ENCODE assay signal across 34 cellular contexts in genomic region chr9:110282767-110283136, GRCh38. TPM values are rescaled to one million over a fixed set of nuclear protein-coding genes. Genes with fewer than 3 reads are reported as not detected.
"Had no signal": no experiment of that assay in that cellular context is flagged by ENCODE, and none has a peak within 500 bp of the region (broad histone marks: within the 10 kb centered on the region; RNA-seq: fewer than 3 reads in every experiment).

No MANE protein-coding gene starts in this region.

- H3K36me3 ChIP-seq: adrenal gland, ascending aorta, brain microvascular endothelial cell, esophagus muscularis mucosa, gastroesophageal sphincter, heart left ventricle, pancreas, stomach, suprapubic skin, tibial nerve had no signal

- DNase-seq: activated B cell treated with CpG ODN at 0.5 μM for 24 hours; activated CD4-positive, alpha-beta T cell treated with anti-CD3 and anti-CD28 coated beads for 36 hours; activated CD4-positive, alpha-beta T cell treated with anti-CD3 and anti-CD28 coated beads, Interleukin-2, amount 50 U/mL, for 4 hours; activated CD8-positive, alpha-beta memory T cell treated with anti-CD3 and anti-CD28 coated beads for 24 hours; activated CD8-positive, alpha-beta memory T cell treated with anti-CD3 and anti-CD28 coated beads, Interleukin-2, amount 50 U/mL, for 4 hours; activated naive CD4-positive, alpha-beta T cell; activated T-cell treated with anti-CD3 and anti-CD28 coated beads, Interleukin-2, amount 50 U/mL, for 24 hours; adrenal gland; brain microvascular endothelial cell; caudate nucleus; dermis blood vessel endothelial cell; effector memory CD4-positive, alpha-beta T cell; heart left ventricle; islet precursor cell; nephron progenitor cell; pancreas; psoas muscle; right cardiac atrium; stimulated activated CD4-positive, alpha-beta T cell treated with anti-CD3 and anti-CD28 coated beads, Interleukin-2, amount 100 ng/mL, for 24 hours; stomach; T1000 had no signal

- H3K9me3 ChIP-seq: adrenal gland, ascending aorta, esophagus muscularis mucosa, gastroesophageal sphincter, heart left ventricle, pancreas, psoas muscle, stomach, suprapubic skin, tibial nerve had no signal

- H3K27ac ChIP-seq: adrenal gland, ascending aorta, brain microvascular endothelial cell, esophagus muscularis mucosa, gastroesophageal sphincter, heart left ventricle, psoas muscle, suprapubic skin, tibial nerve had no signal

- ATAC-seq: activated CD4-positive, alpha-beta T cell treated with anti-CD3 and anti-CD28 coated beads for 36 hours; activated T-helper 17 cell treated with anti-CD3 and anti-CD28 coated beads, Interleukin-2, amount 50 U/mL, for 72 hours; gastroesophageal sphincter; heart left ventricle; pancreas; psoas muscle; right cardiac atrium; stimulated activated memory B cell treated with anti-CD40 and anti-IgM and Interleukin-4, amounts not matched to agents 10 μg/mL and 1 μg/mL and 100 μg/mL, for 72 hours had no signal

- H3K4me3 ChIP-seq: adrenal gland, ascending aorta, esophagus muscularis mucosa, gastroesophageal sphincter, heart left ventricle, lung, pancreas, psoas muscle, skin epidermis, stomach, suprapubic skin, tibial nerve had no signal

- H3K27me3 ChIP-seq: adrenal gland, ascending aorta, brain microvascular endothelial cell, esophagus muscularis mucosa, gastroesophageal sphincter, pancreas, stomach, suprapubic skin, tibial nerve had no signal

- H3K4me1 ChIP-seq: adrenal gland, ascending aorta, esophagus muscularis mucosa, gastroesophageal sphincter, psoas muscle, stomach, tibial nerve had no signal

RNA-seq across cellular contexts. Expression of gene TXNDC8, which starts 54.9 kb away (rescaled TPM):
- total RNA-seq: activated B cell treated with CpG ODN at 0.5 μM for 24 hours; activated CD4-positive, alpha-beta T cell treated with anti-CD3 and anti-CD28 coated beads for 36 hours; activated T-helper 17 cell treated with anti-CD3 and anti-CD28 coated beads, Interleukin-2, amount 50 U/mL, for 72 hours; adrenal gland; ascending aorta; dermis blood vessel endothelial cell; endothelial cell of umbilical vein; esophagus muscularis mucosa; gastroesophageal sphincter; heart left ventricle; left lobe of liver; lung; mesenteric fat pad; pancreas; psoas muscle; right cardiac atrium; stomach; suprapubic skin; T-helper 1 cell treated with Interleukin-12 subunit alpha and Interleukin-12 subunit beta and Interleukin-4 antibody, amounts not matched to agents 30 ng/mL and 1 ng/mL, for 36 hours; tibial nerve had no signal
